16 cellular contexts compared by ENCODE assay signal in genomic region chr11:116885951-116886629, GRCh38. TPM values are rescaled to one million over a fixed set of nuclear protein-coding genes. Genes with fewer than 3 reads are reported as not detected.
A peak's percentile ranks its signal among the peaks of the same experiment; 100 is the strongest.
DNase-seq lines count a peak whose midpoint lies in the region; ATAC-seq and TF ChIP-seq lines count a peak whose summit lies in the region.
"Had no signal": no experiment of that assay in that cellular context is flagged by ENCODE, and none has a peak within 500 bp of the region (broad histone marks: within the 10 kb centered on the region; RNA-seq: fewer than 3 reads in every experiment).

No MANE protein-coding gene starts in this region.

- H3K9me3 Mint-ChIP-seq in activated T-helper 17 cell treated with anti-CD3 and anti-CD28 coated beads, Interleukin-2, amount 50 U/mL, for 72 hours: no peaks in the 10 kb centered on the region
- no peaks in the 10 kb centered on the region for H3K9me3 Mint-ChIP-seq in mesothelial cell of epicardium
- H3K9me3 Mint-ChIP-seq: activated T-helper 1 cell treated with anti-CD3 and anti-CD28 coated beads, Interleukin-12 subunit alpha, Interleukin-12 subunit beta, Interleukin-2, Interleukin-4 antibody, amounts not matched to agents 30 ng/mL and 10 ng/mL and 1 ng/mL, durations not matched to agents 14 hours and 24 hours and 36 hours; central memory CD8-positive, alpha-beta T cell; H9 had no signal

- no peaks in the 10 kb centered on the region for H3K27me3 ChIP-seq in thyroid gland

- H3K9me3 ChIP-seq in thyroid gland: no peaks in the 10 kb centered on the region
- H3K9me3 ChIP-seq: thoracic aorta had no signal

- intact Hi-C loops in thyroid gland (cut with DNase I): no loop called here

- WGBS in thyroid gland, 2 donors: 26 to 31% methylated on average over 4 of the region's 4 CpGs

- no peak for ATAC-seq in activated T-helper 17 cell treated with anti-CD3 and anti-CD28 coated beads, Interleukin-2, amount 50 U/mL, for 72 hours (replicated peaks)
- ATAC-seq in HG03457 (IDR thresholded peaks at IDR 0.05; ENCODE audit: unreplicated experiment) (no peak), GM21619 (IDR thresholded peaks at IDR 0.05; ENCODE audit: unreplicated experiment) (no peak)

- H3K36me3 Mint-ChIP-seq in activated T-helper 17 cell treated with anti-CD3 and anti-CD28 coated beads, Interleukin-2, amount 50 U/mL, for 72 hours (ENCODE audit: low read depth): peaks cover 45% of the 10 kb centered on the region
- peaks cover 3% of the 10 kb centered on the region for H3K36me3 Mint-ChIP-seq in mesothelial cell of epicardium

- H3K4me3 Mint-ChIP-seq in activated T-helper 17 cell treated with anti-CD3 and anti-CD28 coated beads, Interleukin-2, amount 50 U/mL, for 72 hours: no peak overlapping the region
- H3K4me3 Mint-ChIP-seq in mesothelial cell of epicardium: no peak overlapping the region
- H3K4me3 Mint-ChIP-seq: activated T-helper 1 cell treated with anti-CD3 and anti-CD28 coated beads, Interleukin-12 subunit alpha, Interleukin-12 subunit beta, Interleukin-2, Interleukin-4 antibody, amounts not matched to agents 30 ng/mL and 10 ng/mL and 1 ng/mL, durations not matched to agents 14 hours and 24 hours and 36 hours; central memory CD8-positive, alpha-beta T cell; H9 had no signal

- no peak for TF ChIP-seq POLR2A in thyroid gland (IDR thresholded peaks at IDR 0.05)

- H3K27me3 Mint-ChIP-seq in activated T-helper 17 cell treated with anti-CD3 and anti-CD28 coated beads, Interleukin-2, amount 50 U/mL, for 72 hours: no peaks in the 10 kb centered on the region
- H3K27me3 Mint-ChIP-seq in mesothelial cell of epicardium (ENCODE audit: low read depth): no peaks in the 10 kb centered on the region
- H3K27me3 Mint-ChIP-seq: central memory CD8-positive, alpha-beta T cell had no signal

- TF ChIP-seq CTCF in mesothelial cell of epicardium (IDR thresholded peaks at IDR 0.05; ENCODE audit: unreplicated experiment) (no peak), thyroid gland (IDR thresholded peaks at IDR 0.05) (no peak)

- H3K4me1 ChIP-seq in thyroid gland: peaks cover 0 to 20% of the 10 kb centered on the region in 2 donors

- H3K4me3 ChIP-seq in thyroid gland (replicated peaks in 1 of 3): no peak overlapping the region
- H3K4me3 ChIP-seq: lung, thoracic aorta had no signal

- H3K4me1 Mint-ChIP-seq in activated T-helper 17 cell treated with anti-CD3 and anti-CD28 coated beads, Interleukin-2, amount 50 U/mL, for 72 hours: peaks cover 26% of the 10 kb centered on the region
- H3K4me1 Mint-ChIP-seq in mesothelial cell of epicardium: peaks cover 14% of the 10 kb centered on the region
- H3K4me1 Mint-ChIP-seq: H9 had no signal

- H3K27ac Mint-ChIP-seq in activated T-helper 17 cell treated with anti-CD3 and anti-CD28 coated beads, Interleukin-2, amount 50 U/mL, for 72 hours: peak overlapping the region; percentile 17
- H3K27ac Mint-ChIP-seq in mesothelial cell of epicardium: peak overlapping the region; percentile 17
- H3K27ac Mint-ChIP-seq: activated T-helper 1 cell treated with anti-CD3 and anti-CD28 coated beads, Interleukin-12 subunit alpha, Interleukin-12 subunit beta, Interleukin-2, Interleukin-4 antibody, amounts not matched to agents 30 ng/mL and 10 ng/mL and 1 ng/mL, durations not matched to agents 14 hours and 24 hours and 36 hours; H9 had no signal

- H3K36me3 ChIP-seq in thyroid gland: no peaks in the 10 kb centered on the region
- H3K36me3 ChIP-seq: thoracic aorta had no signal

- DNase-seq in fibroblast of gingiva (ENCODE audit: low read depth) (peak; percentile 40), mesothelial cell of epicardium (ENCODE audit: low spot score in 2 of 2, unreplicated experiment in 2 of 2) (no peak), thyroid gland (peak; percentile 9 to 16), HT-29 (ENCODE audit: low spot score) (no peak)
- DNase-seq: Calu3, H9, KG1, NCI-H1930, retina had no signal

- peak overlapping the region; percentile 40 to 76 (median 66) for H3K27ac ChIP-seq in thyroid gland
- H3K27ac ChIP-seq: thoracic aorta had no signal

RNA-seq across cellular contexts. Expression of gene APOA1, which starts 48.7 kb away (rescaled TPM):
- total RNA-seq in activated T-helper 17 cell treated with anti-CD3 and anti-CD28 coated beads, Interleukin-2, amount 50 U/mL, for 72 hours: under 1 TPM; 0.37 TPM
- total RNA-seq in mesothelial cell of epicardium (0.65 to 1.1 TPM (median 0.75 TPM) in 3 replicates), thyroid gland (10 to 100 TPM in 1 of 4 donors, 1 to 10 TPM in 3; 2.2 to 23.2 (median 8.3) TPM)
- total RNA-seq in HT-29 (2014; rRNA removed; shearing (Covaris generic)): not detected in 2 replicates
- total RNA-seq: activated T-helper 1 cell treated with anti-CD3 and anti-CD28 coated beads, Interleukin-12 subunit alpha, Interleukin-12 subunit beta, Interleukin-2, Interleukin-4 antibody, amounts not matched to agents 30 ng/mL and 10 ng/mL and 1 ng/mL, durations not matched to agents 14 hours and 24 hours and 36 hours; Calu3; thoracic aorta had no signal

RNA-seq across cellular contexts. Expression of gene APOC3, which starts 56.4 kb away (rescaled TPM):
- total RNA-seq in activated T-helper 17 cell treated with anti-CD3 and anti-CD28 coated beads, Interleukin-2, amount 50 U/mL, for 72 hours: not detected
- total RNA-seq in mesothelial cell of epicardium: not detected in 3 replicates
- total RNA-seq in thyroid gland: not detected
- total RNA-seq in HT-29 (2014; rRNA removed; shearing (Covaris generic)): not detected in 2 replicates
- total RNA-seq: activated T-helper 1 cell treated with anti-CD3 and anti-CD28 coated beads, Interleukin-12 subunit alpha, Interleukin-12 subunit beta, Interleukin-2, Interleukin-4 antibody, amounts not matched to agents 30 ng/mL and 10 ng/mL and 1 ng/mL, durations not matched to agents 14 hours and 24 hours and 36 hours; Calu3; H9; thoracic aorta had no signal

Comparison
In these comparisons a context has a peak if more than half of its experiments do, and no peak if none do; other contexts are left out.
1. DNase-seq: peak in fibroblast of gingiva (single experiment) and thyroid gland (2 of 2); none in mesothelial cell of epicardium (0 of 2) and HT-29 (single experiment).